In the genomic region with DNA sequence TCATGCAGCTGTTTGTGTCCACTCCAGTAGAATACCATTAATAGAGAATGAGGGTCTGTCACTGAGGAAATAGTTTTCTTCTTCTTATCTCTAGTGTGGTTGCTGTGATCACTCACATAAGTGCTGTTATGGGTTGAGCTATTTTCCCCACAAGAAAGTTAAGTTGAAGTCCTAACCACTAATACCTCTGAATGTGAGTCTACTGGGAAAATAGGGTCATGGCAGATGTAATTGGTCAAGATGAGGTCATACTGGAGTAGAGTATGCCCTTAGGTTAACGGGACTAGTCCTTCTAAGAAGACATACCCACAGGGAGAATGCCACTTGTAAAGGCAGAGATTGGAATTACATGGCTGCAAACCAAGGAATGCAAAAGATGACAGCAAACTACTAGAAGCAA, we compare ENCODE assay signal across 19 cellular contexts.
"Had no signal": no experiment of that assay in that cellular context is flagged by ENCODE, and none has a peak within 500 bp of the region (broad histone marks: within the 10 kb centered on the region; RNA-seq: fewer than 3 reads in every experiment).

No MANE protein-coding gene starts in this region.

- H3K36me3 Mint-ChIP-seq: activated naive CD4-positive, alpha-beta T cell treated with anti-CD3 and anti-CD28 coated beads, Interleukin-2, amount 10 ng/mL, durations not matched to agents 7 days and 5 days; brain; natural killer cell; T-cell had no signal

- H3K36me3 ChIP-seq: left lung, neutrophil had no signal

- H3K79me2 ChIP-seq: hepatocyte had no signal

- H3K9me3 Mint-ChIP-seq: activated naive CD4-positive, alpha-beta T cell treated with anti-CD3 and anti-CD28 coated beads, Interleukin-2, amount 10 ng/mL, durations not matched to agents 7 days and 5 days; activated T-cell treated with anti-CD3 and anti-CD28 coated beads, Interleukin-2, amount 50 U/mL, for 24 hours; T-cell had no signal

- H3K9me3 ChIP-seq: left lung, mucosa of descending colon, neutrophil had no signal

- H3K4me1 Mint-ChIP-seq: activated naive CD4-positive, alpha-beta T cell treated with anti-CD3 and anti-CD28 coated beads, Interleukin-2, amount 10 ng/mL, durations not matched to agents 7 days and 5 days; central memory CD8-positive, alpha-beta T cell; natural killer cell; T-cell had no signal

- DNase-seq: activated CD4-positive, alpha-beta T cell treated with anti-CD3 and anti-CD28 coated beads, Interleukin-2, amount 50 U/mL, for 4 hours; activated CD4-positive, CD25-positive, alpha-beta regulatory T cell treated with anti-CD3 and anti-CD28 coated beads, Interleukin-2, amount 50 U/mL, for 72 hours; activated naive CD4-positive, alpha-beta T cell treated with anti-CD3 and anti-CD28 coated beads, Interleukin-2, amount 10 ng/mL, durations not matched to agents 7 days and 5 days; activated T-cell treated with anti-CD3 and anti-CD28 coated beads, Interleukin-2, amount 50 U/mL, for 24 hours; kidney; left lung; mammary epithelial cell; mucosa of descending colon; natural killer cell; stimulated activated CD4-positive, alpha-beta T cell treated with anti-CD3 and anti-CD28 coated beads, Interleukin-4, amount 100 ng/mL, for 24 hours; stimulated activated naive CD4-positive, alpha-beta T cell; T-cell; T-helper 9 cell had no signal

- H3K4me3 Mint-ChIP-seq: activated naive CD4-positive, alpha-beta T cell treated with anti-CD3 and anti-CD28 coated beads, Interleukin-2, amount 10 ng/mL, durations not matched to agents 7 days and 5 days; activated T-cell treated with anti-CD3 and anti-CD28 coated beads, Interleukin-2, amount 50 U/mL, for 24 hours; brain; central memory CD8-positive, alpha-beta T cell; natural killer cell; T-cell had no signal

- H3K4me1 ChIP-seq: left lung had no signal

- H3K4me2 ChIP-seq: hepatocyte had no signal

- H2AFZ ChIP-seq: hepatocyte had no signal

- H3K27ac ChIP-seq: coronary artery, hepatocyte, left lung, neutrophil, skin epidermis had no signal

- H3K4me3 ChIP-seq: coronary artery, hepatocyte, left lung, mucosa of descending colon, skin epidermis had no signal

- H3K27ac Mint-ChIP-seq: activated naive CD4-positive, alpha-beta T cell treated with anti-CD3 and anti-CD28 coated beads, Interleukin-2, amount 10 ng/mL, durations not matched to agents 7 days and 5 days; activated T-cell treated with anti-CD3 and anti-CD28 coated beads, Interleukin-2, amount 50 U/mL, for 24 hours; natural killer cell; T-cell had no signal

- H3K27me3 Mint-ChIP-seq: activated naive CD4-positive, alpha-beta T cell treated with anti-CD3 and anti-CD28 coated beads, Interleukin-2, amount 10 ng/mL, durations not matched to agents 7 days and 5 days; activated T-cell treated with anti-CD3 and anti-CD28 coated beads, Interleukin-2, amount 50 U/mL, for 24 hours; central memory CD8-positive, alpha-beta T cell; T-cell had no signal

- H3K27me3 ChIP-seq: hepatocyte, left lung, neutrophil had no signal
